27 cellular contexts compared by ENCODE assay signal in the genomic region with DNA sequence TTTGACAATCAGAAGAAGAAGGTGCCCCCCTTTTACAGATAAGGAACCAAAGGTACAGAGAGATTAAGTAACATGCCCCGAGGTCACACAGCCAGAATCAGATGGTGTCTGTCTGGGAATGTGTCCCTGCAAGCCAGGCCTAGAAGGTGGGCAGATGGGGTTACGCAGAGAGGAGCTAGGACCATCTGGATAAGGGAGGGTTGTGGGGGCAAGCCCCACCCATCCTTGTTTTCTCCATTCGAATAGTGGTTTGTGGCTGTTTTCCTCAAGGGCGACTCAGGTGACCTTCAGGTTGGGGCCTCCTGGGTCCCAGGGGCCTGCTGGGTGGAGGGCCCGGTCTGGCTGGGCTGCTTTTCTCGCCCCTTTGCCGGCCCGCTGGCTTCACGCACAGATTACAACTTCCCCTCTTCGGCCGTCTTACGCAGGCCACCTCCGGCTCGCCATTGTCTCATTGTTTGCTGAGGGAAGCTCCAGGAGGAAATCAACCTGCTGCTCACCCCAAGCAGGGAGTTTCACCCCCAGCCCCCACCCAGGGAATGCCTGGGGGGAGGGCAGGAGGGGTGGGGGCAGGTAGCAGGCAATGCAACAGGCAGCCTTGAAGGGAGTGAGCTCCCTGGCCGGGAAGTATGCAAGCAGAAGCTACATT. TPM values are rescaled to one million over a fixed set of nuclear protein-coding genes. Genes with fewer than 3 reads are reported as not detected.
DNase-seq lines count a peak whose midpoint lies in the region; ATAC-seq, FAIRE-seq and TF ChIP-seq lines count a peak whose summit lies in the region.
"Had no signal": no experiment of that assay in that cellular context is flagged by ENCODE, and none has a peak within 500 bp of the region (broad histone marks: within the 10 kb centered on the region; RNA-seq: fewer than 3 reads in every experiment).

No MANE protein-coding gene starts in this region.

- H3K4me2 ChIP-seq in HepG2 (ENCODE audit: low read depth, low read length) (no peak overlapping the region), smooth muscle cell (no peak overlapping the region)

- no peak overlapping the region for H3K4me3 ChIP-seq in gastroesophageal sphincter
- no peak overlapping the region for H3K4me3 ChIP-seq in HepG2 (replicated peaks in 1 of 3; ENCODE audit: insufficient read depth in 1 of 3, low read depth in 2 of 3, low read length in 3 of 3)
- H3K4me3 ChIP-seq in upper lobe of left lung: no peak overlapping the region
- no peak overlapping the region for H3K4me3 ChIP-seq in smooth muscle cell
- H3K4me3 ChIP-seq: dorsolateral prefrontal cortex, ovary, tibial nerve had no signal

- CTCF ChIA-PET in HepG2 (lab: Yijun Ruan, JAX; ENCODE audit: low intra/inter-chr PET ratio, low total read pairs): no interaction called here

- no peak for TF ChIP-seq RAD21 in HepG2 (CRISPR knock-in tag; IDR thresholded peaks at IDR 0.05)

- no peak for FAIRE-seq in HepG2 (lab: Jason Lieb, UNC)
- FAIRE-seq: D721Med had no signal

- H3K4me1 ChIP-seq in gastroesophageal sphincter (peaks cover 0 to 22% (median 9%) of the 10 kb centered on the region in 3 donors), HepG2 (ENCODE audit: insufficient read depth, low read length) (no peaks in the 10 kb centered on the region), upper lobe of left lung (peaks cover 11 to 30% (median 20%) of the 10 kb centered on the region in 4 donors), smooth muscle cell (ENCODE audit: low read depth) (peaks cover 7% of the 10 kb centered on the region)
- H3K4me1 ChIP-seq: BE2C had no signal

- peak; percentile 22 for DNase-seq in DMS53 (lab: John Stamatoyannopoulos, UW)
- no peak for DNase-seq in DMS53 treated with DMSO at 0.1 percent for 48 hours (lab: John Stamatoyannopoulos, UW; ENCODE audit: unreplicated experiment)
- no peak for DNase-seq in HepG2 (ENCODE audit: low spot score)
- no peak for DNase-seq in upper lobe of left lung
- no peak for DNase-seq in smooth muscle cell (lab: John Stamatoyannopoulos, UW; ENCODE audit: unreplicated experiment)
- DNase-seq: activated CD4-positive, alpha-beta memory T cell treated with anti-CD3 and anti-CD28 coated beads for 36 hours; activated naive CD8-positive, alpha-beta T cell treated with anti-CD3 and anti-CD28 coated beads, Interleukin-2, amount 10 ng/mL, durations not matched to agents 7 days and 5 days; activated T-cell treated with anti-CD3 and anti-CD28 coated beads, Interleukin-2, amount 50 U/mL, for 24 hours; BE2C; dorsolateral prefrontal cortex; GOT3; hippocampal formation; NCI-H1092; NK-92 treated with Interleukin-12 subunit alpha and Interleukin-12 subunit beta, amount 100 ng/mL, for 24 hours; ovary; RPMI8226; SW 1271 had no signal

- H2AFZ ChIP-seq in HepG2 (ENCODE audit: low read length): no peak overlapping the region
- no peak overlapping the region for H2AFZ ChIP-seq in smooth muscle cell (ENCODE audit: low read depth)

- 43 to 74% methylated on average over 4 to 7 of the region's 15 CpGs for WGBS in gastroesophageal sphincter (ENCODE audit: low coverage in 1 of 2), 2 donors
- WGBS in HepG2 (ENCODE audit: low lambda C conversion rate): 34% methylated on average over 15 of the region's 15 CpGs
- WGBS in upper lobe of left lung, 2 donors: 64% methylated on average over 12 to 15 of the region's 15 CpGs
- 61% methylated on average over 15 of the region's 15 CpGs for WGBS in smooth muscle cell (ENCODE audit: low lambda C conversion rate)

- H3K27me3 ChIP-seq in gastroesophageal sphincter: peaks cover 72% of the 10 kb centered on the region
- H3K27me3 ChIP-seq in HepG2 (ENCODE audit: control insufficient read depth in 1 of 2, insufficient read depth in 2 of 2, low read length in 2 of 2): peaks cover 14 to 50% of the 10 kb centered on the region in 2 experiments
- no peaks in the 10 kb centered on the region for H3K27me3 ChIP-seq in upper lobe of left lung
- H3K27me3 ChIP-seq in smooth muscle cell (ENCODE audit: low read depth): no peaks in the 10 kb centered on the region
- H3K27me3 ChIP-seq: BE2C, ovary had no signal

- H4K20me1 ChIP-seq in HepG2 (ENCODE audit: insufficient read depth, low read length) (no peaks in the 10 kb centered on the region), smooth muscle cell (ENCODE audit: low read depth) (no peaks in the 10 kb centered on the region)

- in situ Hi-C loops in HepG2 (cut with HindIII; ENCODE audit: extremely low pct_ligation_motif_present, low pct_unique_long_range_greater_than_20kb): no loop called here

- intact Hi-C loops in HepG2 (cut with micrococcal nuclease; ENCODE audit: unreplicated experiment): no loop called here

- ATAC-seq in gastroesophageal sphincter (peak; percentile 45), HepG2 (no peak), upper lobe of left lung (ENCODE audit: low FRiP score in 2 of 2) (no peak), SK-N-SH treated with all-trans-retinoic acid at 6 μM for 48 hours (no peak), GM21423 (IDR thresholded peaks at IDR 0.05; ENCODE audit: unreplicated experiment) (no peak)
- ATAC-seq: stimulated activated effector memory CD8-positive, alpha-beta T cell treated with anti-CD3 and anti-CD28 coated beads, Interleukin-12 subunit alpha, Interleukin-12 subunit beta, amount 100 ng/mL, for 72 hours had no signal

- TF ChIP-seq EP300 in gastroesophageal sphincter (IDR thresholded peaks at IDR 0.05): no peak
- no peak for TF ChIP-seq EP300 in HepG2 (IDR thresholded peaks at IDR 0.05; ENCODE audit: low read depth in 2 of 2, low read length in 2 of 2)
- TF ChIP-seq EP300 in HepG2 (CRISPR knock-in tag; IDR thresholded peaks at IDR 0.05; ENCODE audit: borderline replicate concordance): no peak
- no peak for TF ChIP-seq EP300 in upper lobe of left lung (IDR thresholded peaks at IDR 0.05)

- H3K9ac ChIP-seq in HepG2 (ENCODE audit: insufficient read depth, low read depth, low read length) (no peak overlapping the region), smooth muscle cell (ENCODE audit: low read depth) (no peak overlapping the region)

- no peaks in the 10 kb centered on the region for H3F3A ChIP-seq in smooth muscle cell (ENCODE audit: low read depth)

- no peaks in the 10 kb centered on the region for H3K9me3 ChIP-seq in gastroesophageal sphincter
- no peaks in the 10 kb centered on the region for H3K9me3 ChIP-seq in HepG2 (ENCODE audit: low read length)
- H3K9me3 ChIP-seq in upper lobe of left lung: no peaks in the 10 kb centered on the region
- no peaks in the 10 kb centered on the region for H3K9me3 ChIP-seq in smooth muscle cell (replicated peaks; ENCODE audit: low read depth)
- H3K9me3 ChIP-seq: BE2C, ovary, tibial nerve had no signal

- TF ChIP-seq CTCF in gastroesophageal sphincter (IDR thresholded peaks at IDR 0.05): no peak
- no peak for TF ChIP-seq CTCF in HepG2 (CRISPR knock-in tag; IDR thresholded peaks at IDR 0.05)
- no peak for TF ChIP-seq CTCF in upper lobe of left lung (IDR thresholded peaks at IDR 0.05)
- no peak for TF ChIP-seq CTCF in smooth muscle cell (IDR thresholded peaks at IDR 0.05; ENCODE audit: borderline replicate concordance, insufficient read depth, poor library complexity, severe bottlenecking)

- POLR2A ChIA-PET in HepG2 (lab: Yijun Ruan, JAX): no interaction called here

- TF ChIP-seq POLR2A in gastroesophageal sphincter (IDR thresholded peaks at IDR 0.05) (no peak), HepG2 (IDR thresholded peaks at IDR 0.05; ENCODE audit: insufficient read depth in 1 of 2, low read depth in 2 of 2, low read length in 2 of 2) (no peak), upper lobe of left lung (IDR thresholded peaks at IDR 0.05) (no peak)

- H3K36me3 ChIP-seq in gastroesophageal sphincter (no peaks in the 10 kb centered on the region), HepG2 (replicated peaks in 1 of 2; ENCODE audit: control insufficient read depth in 1 of 2, insufficient read depth in 2 of 2, low read length in 2 of 2) (no peaks in the 10 kb centered on the region), upper lobe of left lung (no peaks in the 10 kb centered on the region), smooth muscle cell (ENCODE audit: low read depth) (no peaks in the 10 kb centered on the region)
- H3K36me3 ChIP-seq: BE2C, ovary, tibial nerve had no signal

- H3K27ac ChIP-seq in gastroesophageal sphincter (peak overlapping the region in 2 of 4 donors; percentile 20 to 23), HepG2 (ENCODE audit: extremely low read length, insufficient read depth, low read length) (no peak overlapping the region), upper lobe of left lung (peak overlapping the region in 3 of 4 donors; percentile 26 to 45 (median 41)), smooth muscle cell (ENCODE audit: low read depth) (no peak overlapping the region)
- H3K27ac ChIP-seq: 22Rv1, ovary, tibial nerve had no signal

- H3K79me2 ChIP-seq in HepG2 (ENCODE audit: insufficient read depth, low read length) (no peaks in the 10 kb centered on the region), smooth muscle cell (ENCODE audit: low read depth) (no peaks in the 10 kb centered on the region)

- BruUV-seq in HepG2 (replicated peaks; lab: Mats Ljungman, UMichigan): no TSS peak

RNA-seq across cellular contexts. Expression of a gene that starts 30.8 kb away (rescaled TPM):
- total RNA-seq in gastroesophageal sphincter: 100 to 1,000 TPM in 2 of 4 donors, 10 to 100 TPM in 2; 69.1 to 109 (median 92.2) TPM
- total RNA-seq in HepG2 (2016; rRNA removed; fragmentation: Illumina TruSeq; extraction: Trizol): 231 and 288 TPM in 2 replicates
- 61.5 and 68.7 TPM in 2 replicates for total RNA-seq in HepG2 (2016; cell fraction: cytosol; rRNA removed; fragmentation: Illumina TruSeq; extraction: Trizol; ENCODE audit: low read depth)
- 223 and 276 TPM in 2 replicates for total RNA-seq in HepG2 (2016; cell fraction: insoluble cytoplasmic fraction; rRNA removed; fragmentation: Illumina TruSeq; extraction: Trizol)
- 134 and 154 TPM in 2 replicates for total RNA-seq in HepG2 (2016; cell fraction: membrane; rRNA removed; fragmentation: Illumina TruSeq; extraction: Trizol)
- total RNA-seq in HepG2 (2016; cell fraction: nucleus; rRNA removed; fragmentation: Illumina TruSeq; extraction: Trizol): 168 and 193 TPM in 2 replicates
- 131 and 153 TPM in 2 replicates for polyA plus RNA-seq in HepG2 (2011; rRNA removed)
- polyA plus RNA-seq in HepG2 (2011; cell fraction: cytosol; rRNA removed): 111 and 139 TPM in 2 replicates
- 88.9 and 104 TPM in 2 replicates for polyA plus RNA-seq in HepG2 (2011; cell fraction: nucleus; rRNA removed)
- 170 and 173 TPM in 2 replicates for polyA plus RNA-seq in HepG2 (2012)
- 29.0 and 30.9 TPM in 2 replicates for polyA plus RNA-seq in HepG2 (2016; cell fraction: cytosol; fragmentation: Illumina TruSeq; extraction: Trizol; ENCODE audit: low read depth)
- 222 and 255 TPM in 2 replicates for polyA plus RNA-seq in HepG2 (2016; cell fraction: insoluble cytoplasmic fraction; fragmentation: Illumina TruSeq; extraction: Trizol; ENCODE audit: low read depth)
- polyA plus RNA-seq in HepG2 (2016; cell fraction: membrane; fragmentation: Illumina TruSeq; extraction: Trizol; ENCODE audit: low read depth): 56.7 and 58.4 TPM in 2 replicates
- polyA plus RNA-seq in HepG2 (2016; cell fraction: nucleus; fragmentation: Illumina TruSeq; extraction: Trizol; ENCODE audit: insufficient read depth, low read depth): 145 and 159 TPM in 2 replicates
- 131 and 343 TPM in 2 replicates for polyA minus RNA-seq in HepG2 (2011; rRNA and poly(A)+ RNA removed; ENCODE audit: low replicate concordance)
- 168 and 178 TPM in 2 replicates for polyA minus RNA-seq in HepG2 (2011; cell fraction: cytosol; rRNA and poly(A)+ RNA removed)
- polyA minus RNA-seq in HepG2 (2011; cell fraction: nucleus; rRNA and poly(A)+ RNA removed): 284 and 317 TPM in 2 replicates
- 100 to 1,000 TPM in 1 of 6 donors, 10 to 100 TPM in 5; 54.4 to 111 (median 79.8) TPM for total RNA-seq in upper lobe of left lung
- total RNA-seq in smooth muscle cell: 165 and 205 TPM in 2 replicates
- polyA plus RNA-seq in smooth muscle cell: 74.1 and 82.6 TPM in 2 replicates

RNA-seq across cellular contexts. Expression of a gene that starts 35.7 kb away (rescaled TPM):
- 1 to 10 TPM in 3 of 4 donors, not detected in 1; 3.0 to 6.6 (median 4.5) TPM for total RNA-seq in gastroesophageal sphincter
- not detected in 2 replicates for total RNA-seq in HepG2 (2016; rRNA removed; fragmentation: Illumina TruSeq; extraction: Trizol)
- total RNA-seq in HepG2 (2016; cell fraction: cytosol; rRNA removed; fragmentation: Illumina TruSeq; extraction: Trizol; ENCODE audit: low read depth): not detected in 2 replicates
- total RNA-seq in HepG2 (2016; cell fraction: insoluble cytoplasmic fraction; rRNA removed; fragmentation: Illumina TruSeq; extraction: Trizol): not detected in 2 replicates
- not detected in 2 replicates for total RNA-seq in HepG2 (2016; cell fraction: membrane; rRNA removed; fragmentation: Illumina TruSeq; extraction: Trizol)
- not detected in 2 replicates for total RNA-seq in HepG2 (2016; cell fraction: nucleus; rRNA removed; fragmentation: Illumina TruSeq; extraction: Trizol)
- polyA plus RNA-seq in HepG2 (2011; rRNA removed): not detected in 2 replicates
- polyA plus RNA-seq in HepG2 (2011; cell fraction: cytosol; rRNA removed): not detected in 2 replicates
- not detected in 2 replicates for polyA plus RNA-seq in HepG2 (2011; cell fraction: nucleus; rRNA removed)
- not detected in 2 replicates for polyA plus RNA-seq in HepG2 (2012)
- not detected in 2 replicates for polyA plus RNA-seq in HepG2 (2016; cell fraction: cytosol; fragmentation: Illumina TruSeq; extraction: Trizol; ENCODE audit: low read depth)
- not detected in 2 replicates for polyA plus RNA-seq in HepG2 (2016; cell fraction: insoluble cytoplasmic fraction; fragmentation: Illumina TruSeq; extraction: Trizol; ENCODE audit: low read depth)
- polyA plus RNA-seq in HepG2 (2016; cell fraction: membrane; fragmentation: Illumina TruSeq; extraction: Trizol; ENCODE audit: low read depth): not detected in 2 replicates
- not detected in 2 replicates for polyA plus RNA-seq in HepG2 (2016; cell fraction: nucleus; fragmentation: Illumina TruSeq; extraction: Trizol; ENCODE audit: insufficient read depth, low read depth)
- polyA minus RNA-seq in HepG2 (2011; rRNA and poly(A)+ RNA removed; ENCODE audit: low replicate concordance): not detected in 2 replicates
- polyA minus RNA-seq in HepG2 (2011; cell fraction: cytosol; rRNA and poly(A)+ RNA removed): not detected in 2 replicates
- not detected in 2 replicates for polyA minus RNA-seq in HepG2 (2011; cell fraction: nucleus; rRNA and poly(A)+ RNA removed)
- total RNA-seq in upper lobe of left lung: 1 to 10 TPM in 2 of 6 donors, under 1 TPM in 3, not detected in 1; 0.14 to 1.4 (median 0.39) TPM
- total RNA-seq in smooth muscle cell: not detected in 2 replicates
- polyA plus RNA-seq in smooth muscle cell: 0.37 TPM in 1 of 2 replicates, not detected in the other
- total RNA-seq: activated CD4-positive, alpha-beta memory T cell treated with anti-CD3 and anti-CD28 coated beads for 36 hours; activated naive CD8-positive, alpha-beta T cell treated with anti-CD3 and anti-CD28 coated beads, Interleukin-2, amount 10 ng/mL, durations not matched to agents 7 days and 5 days; fibroblast of lung; liver; myocyte had no signal
- polyA plus RNA-seq: fibroblast of lung, liver had no signal

Comparison
In these comparisons a context has a peak if more than half of its experiments do, and no peak if none do; other contexts are left out.
1. H3K27ac ChIP-seq: peak in upper lobe of left lung (3 of 4); none in HepG2 (single experiment) and smooth muscle cell (single experiment).